10 cellular contexts compared by ENCODE assay signal in the genomic region with DNA sequence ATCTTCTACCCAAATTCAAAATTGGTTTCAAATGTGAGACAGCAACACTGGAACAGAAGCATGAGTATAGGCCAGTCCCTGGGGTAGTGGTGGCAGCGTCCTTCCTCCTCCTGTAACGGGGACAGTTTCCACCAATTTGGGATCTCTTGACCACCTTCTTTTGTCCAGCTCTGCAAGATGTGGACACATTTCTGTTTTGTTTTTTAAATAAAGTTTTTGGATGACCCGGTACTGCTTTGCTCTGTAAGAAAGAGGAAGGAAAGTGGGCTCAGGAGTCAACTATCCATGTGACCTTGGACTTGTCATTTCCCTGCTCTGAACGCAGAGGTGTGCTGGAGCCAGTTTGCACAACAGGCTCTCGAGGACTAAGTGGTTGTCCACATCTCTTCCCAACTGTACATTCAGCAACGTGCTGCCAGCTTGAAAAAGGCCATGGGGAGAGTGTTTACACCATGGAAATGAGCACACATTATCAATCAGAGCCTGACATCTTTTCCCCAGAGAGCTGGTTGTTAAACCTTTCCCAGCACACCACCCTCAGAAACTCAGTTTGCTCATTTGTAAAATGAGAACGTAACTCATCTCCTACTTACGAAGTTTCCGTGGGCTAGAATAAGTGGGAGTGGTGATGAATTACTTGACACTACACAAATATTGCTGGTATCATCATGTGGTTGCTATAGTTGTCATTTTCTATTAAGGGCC.
DNase-seq lines count a peak whose midpoint lies in the region; ATAC-seq and TF ChIP-seq lines count a peak whose summit lies in the region.
"Had no signal": no experiment of that assay in that cellular context is flagged by ENCODE, and none has a peak within 500 bp of the region (broad histone marks: within the 10 kb centered on the region; RNA-seq: fewer than 3 reads in every experiment).

No MANE protein-coding gene starts in this region.

- intact Hi-C loops in natural killer cell (cut with micrococcal nuclease): no loop called here
- intact Hi-C loops in thyroid gland (cut with DNase I): no loop called here

- H3K9me3 Mint-ChIP-seq in natural killer cell treated with Interleukin-12 subunit alpha and Interleukin-12 subunit beta and Interleukin-15 and Interleukin-18, amount 100 ng/mL, for 72 hours: no peaks in the 10 kb centered on the region
- H3K9me3 Mint-ChIP-seq in natural killer cell: no peaks in the 10 kb centered on the region
- peaks cover 3% of the 10 kb centered on the region for H3K9me3 Mint-ChIP-seq in T-helper 1 cell treated with Interleukin-12 subunit alpha and Interleukin-12 subunit beta and Interleukin-4 antibody, amounts not matched to agents 30 μg/mL and 1 μg/mL, for 36 hours

- ATAC-seq in natural killer cell treated with Interleukin-12 subunit alpha and Interleukin-12 subunit beta and Interleukin-15 and Interleukin-18, amount 100 ng/mL, for 72 hours: peak in 1 of 2 donors; percentile 30
- ATAC-seq in natural killer cell (no peak), GM19467 (IDR thresholded peaks at IDR 0.05; ENCODE audit: unreplicated experiment) (no peak)

- H3K9me3 ChIP-seq in effector memory CD4-positive, alpha-beta T cell (ENCODE audit: control insufficient read depth, low read length): no peaks in the 10 kb centered on the region
- no peaks in the 10 kb centered on the region for H3K9me3 ChIP-seq in thyroid gland

- peak overlapping the region; percentile 34 to 64 for H3K27ac Mint-ChIP-seq in natural killer cell treated with Interleukin-12 subunit alpha and Interleukin-12 subunit beta and Interleukin-15 and Interleukin-18, amount 100 ng/mL, for 72 hours
- H3K27ac Mint-ChIP-seq in natural killer cell: no peak overlapping the region
- peak overlapping the region; percentile 98 for H3K27ac Mint-ChIP-seq in T-helper 1 cell treated with Interleukin-12 subunit alpha and Interleukin-12 subunit beta and Interleukin-4 antibody, amounts not matched to agents 30 μg/mL and 1 μg/mL, for 36 hours
- H3K27ac Mint-ChIP-seq: B cell had no signal

- no peaks in the 10 kb centered on the region for H3K36me3 Mint-ChIP-seq in natural killer cell treated with Interleukin-12 subunit alpha and Interleukin-12 subunit beta and Interleukin-15 and Interleukin-18, amount 100 ng/mL, for 72 hours
- no peaks in the 10 kb centered on the region for H3K36me3 Mint-ChIP-seq in natural killer cell
- H3K36me3 Mint-ChIP-seq in T-helper 1 cell treated with Interleukin-12 subunit alpha and Interleukin-12 subunit beta and Interleukin-4 antibody, amounts not matched to agents 30 μg/mL and 1 μg/mL, for 36 hours (ENCODE audit: low read depth): peaks cover 18% of the 10 kb centered on the region

- H3K4me3 ChIP-seq in effector memory CD4-positive, alpha-beta T cell (ENCODE audit: insufficient read depth, low read depth, low read length, poor library complexity, severe bottlenecking): no peak overlapping the region
- no peak overlapping the region for H3K4me3 ChIP-seq in thyroid gland (replicated peaks in 1 of 3)
- H3K4me3 ChIP-seq: cardiac muscle cell had no signal

- H3K27me3 ChIP-seq in effector memory CD4-positive, alpha-beta T cell (replicated peaks; ENCODE audit: control insufficient read depth, insufficient read depth, low read length, poor library complexity, severe bottlenecking): no peaks in the 10 kb centered on the region
- H3K27me3 ChIP-seq in thyroid gland: no peaks in the 10 kb centered on the region
- H3K27me3 ChIP-seq: cardiac muscle cell had no signal

- no peak for TF ChIP-seq POLR2A in thyroid gland (IDR thresholded peaks at IDR 0.05)

- no peak for DNase-seq in natural killer cell treated with Interleukin-12 subunit alpha and Interleukin-12 subunit beta and Interleukin-15 and Interleukin-18, amount 100 ng/mL, for 72 hours (ENCODE audit: low spot score)
- DNase-seq in natural killer cell (no peak), thyroid gland (no peak), glomerular visceral epithelial cell (ENCODE audit: extremely low spot score) (no peak), HCEC 1CT (no peak)
- DNase-seq in effector memory CD4-positive, alpha-beta T cell: no peak

- H3K4me3 Mint-ChIP-seq in natural killer cell treated with Interleukin-12 subunit alpha and Interleukin-12 subunit beta and Interleukin-15 and Interleukin-18, amount 100 ng/mL, for 72 hours: no peak overlapping the region
- no peak overlapping the region for H3K4me3 Mint-ChIP-seq in natural killer cell
- H3K4me3 Mint-ChIP-seq in T-helper 1 cell treated with Interleukin-12 subunit alpha and Interleukin-12 subunit beta and Interleukin-4 antibody, amounts not matched to agents 30 μg/mL and 1 μg/mL, for 36 hours: peak overlapping the region; percentile 11
- H3K4me3 Mint-ChIP-seq: B cell had no signal

- peaks cover 0 to 5% of the 10 kb centered on the region in 2 donors for H3K4me1 Mint-ChIP-seq in natural killer cell treated with Interleukin-12 subunit alpha and Interleukin-12 subunit beta and Interleukin-15 and Interleukin-18, amount 100 ng/mL, for 72 hours (ENCODE audit: low read depth in 2 of 2)
- no peaks in the 10 kb centered on the region for H3K4me1 Mint-ChIP-seq in natural killer cell
- H3K4me1 Mint-ChIP-seq in T-helper 1 cell treated with Interleukin-12 subunit alpha and Interleukin-12 subunit beta and Interleukin-4 antibody, amounts not matched to agents 30 μg/mL and 1 μg/mL, for 36 hours (ENCODE audit: low read depth): peaks cover 64% of the 10 kb centered on the region

- H3K27me3 Mint-ChIP-seq in natural killer cell treated with Interleukin-12 subunit alpha and Interleukin-12 subunit beta and Interleukin-15 and Interleukin-18, amount 100 ng/mL, for 72 hours: peaks cover 0 to 2% of the 10 kb centered on the region in 2 donors
- peaks cover 2 to 17% of the 10 kb centered on the region in 2 donors for H3K27me3 Mint-ChIP-seq in natural killer cell (ENCODE audit: low read depth in 2 of 2)
- H3K27me3 Mint-ChIP-seq in T-helper 1 cell treated with Interleukin-12 subunit alpha and Interleukin-12 subunit beta and Interleukin-4 antibody, amounts not matched to agents 30 μg/mL and 1 μg/mL, for 36 hours (ENCODE audit: low read depth): no peaks in the 10 kb centered on the region
- H3K27me3 Mint-ChIP-seq: B cell had no signal

- H3K36me3 ChIP-seq in effector memory CD4-positive, alpha-beta T cell (ENCODE audit: control insufficient read depth, insufficient read depth, low read length): no peaks in the 10 kb centered on the region
- no peaks in the 10 kb centered on the region for H3K36me3 ChIP-seq in thyroid gland
- H3K36me3 ChIP-seq: cardiac muscle cell had no signal

- peak overlapping the region; percentile 55 for H3K27ac ChIP-seq in effector memory CD4-positive, alpha-beta T cell (ENCODE audit: insufficient read depth, low read length, poor library complexity, severe bottlenecking)
- H3K27ac ChIP-seq in thyroid gland: peak overlapping the region in 2 of 3 donors; percentile 7 to 46
- H3K27ac ChIP-seq: cardiac muscle cell had no signal

- TF ChIP-seq CTCF in natural killer cell (IDR thresholded peaks at IDR 0.05) (no peak), thyroid gland (IDR thresholded peaks at IDR 0.05) (no peak)

- peaks cover 53% of the 10 kb centered on the region for H3K4me1 ChIP-seq in effector memory CD4-positive, alpha-beta T cell (ENCODE audit: control insufficient read depth, insufficient read depth, low read length, poor library complexity, severe bottlenecking)
- H3K4me1 ChIP-seq in thyroid gland: peaks cover 35 to 47% of the 10 kb centered on the region in 2 donors

- WGBS in thyroid gland, 2 donors: 66 to 71% methylated on average over 9 of the region's 9 CpGs

Comparison
In these comparisons a context has a peak if more than half of its experiments do, and no peak if none do; other contexts are left out.
1. H3K27ac Mint-ChIP-seq: peak in natural killer cell treated with Interleukin-12 subunit alpha and Interleukin-12 subunit beta and Interleukin-15 and Interleukin-18, amount 100 ng/mL, for 72 hours (2 of 2) and T-helper 1 cell treated with Interleukin-12 subunit alpha and Interleukin-12 subunit beta and Interleukin-4 antibody, amounts not matched to agents 30 μg/mL and 1 μg/mL, for 36 hours (single experiment); none in natural killer cell (0 of 2).